Comparison of ENCODE assay signal across 8 cellular contexts in the genomic region with DNA sequence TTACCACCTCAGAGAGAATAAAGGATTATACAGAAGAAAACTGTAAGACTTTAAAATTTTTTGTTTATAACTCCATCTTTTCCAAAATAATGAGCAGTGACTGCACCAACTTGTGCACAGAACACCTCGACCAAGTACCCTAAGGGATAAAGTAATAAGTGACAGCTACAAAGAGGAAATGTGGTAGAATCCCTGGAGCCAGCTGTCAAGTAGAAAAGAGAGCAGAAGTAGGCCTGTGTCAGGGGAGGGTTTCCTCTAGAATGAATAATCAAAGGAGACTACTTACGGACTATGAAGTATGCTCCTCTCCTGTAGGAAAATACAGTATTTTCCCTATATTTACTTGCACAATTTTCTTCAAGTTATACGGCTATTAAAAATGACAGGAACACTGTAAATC. TPM values are rescaled to one million over a fixed set of nuclear protein-coding genes. Genes with fewer than 3 reads are reported as not detected.
DNase-seq lines count a peak whose midpoint lies in the region; ATAC-seq and TF ChIP-seq lines count a peak whose summit lies in the region.

No MANE protein-coding gene starts in this region.

- H3K79me2 ChIP-seq in DOHH2 (ENCODE audit: control insufficient read depth, low read length) = peaks cover 58% of the 10 kb centered on the region

- TF ChIP-seq CTCF in DOHH2 (IDR thresholded peaks at IDR 0.05; ENCODE audit: low read depth, low read length, poor library complexity, severe bottlenecking) (no peak), ovary (IDR thresholded peaks at IDR 0.05) (no peak)

- DNase-seq in NCI-H69 (lab: John Stamatoyannopoulos, UW) (peak; percentile 29), ovary (no peak), iPS-NIHi11 (ENCODE audit: low spot score) (no peak), midbrain (lab: John Stamatoyannopoulos, UW) (no peak)

- H3K9me3 ChIP-seq in DOHH2 (ENCODE audit: control insufficient read depth, insufficient read depth, low read length) (no peaks in the 10 kb centered on the region), ectodermal cell (ENCODE audit: control insufficient read depth, low read length) (no peaks in the 10 kb centered on the region), ovary (no peaks in the 10 kb centered on the region)

- intact Hi-C loops in ovary (cut with DNase I) = loop anchor here in 1 of 4 donors (5.0 kb wide), 1 partner anchor 127 kb away; a partner anchor contains a TSS

- H3F3A ChIP-seq in DOHH2 (ENCODE audit: control insufficient read depth, insufficient read depth) = no peaks in the 10 kb centered on the region

- H3K27me3 ChIP-seq in DOHH2 (ENCODE audit: control insufficient read depth, low read length) (no peaks in the 10 kb centered on the region), ectodermal cell (ENCODE audit: control insufficient read depth, insufficient read depth, low read length, poor library complexity, severe bottlenecking) (no peaks in the 10 kb centered on the region), ovary (no peaks in the 10 kb centered on the region)

- H3K27ac ChIP-seq in DOHH2 (ENCODE audit: low read depth, low read length) (no peak overlapping the region), ectodermal cell (ENCODE audit: insufficient read depth, low read depth, low read length, poor library complexity, severe bottlenecking) (no peak overlapping the region), ovary (no peak overlapping the region)

- TF ChIP-seq EP300 in ovary (IDR thresholded peaks at IDR 0.05) = no peak

- H4K20me1 ChIP-seq in DOHH2 (ENCODE audit: control insufficient read depth, insufficient read depth, low read depth, low read length) = peaks cover 16% of the 10 kb centered on the region; the same call in 1 of the 2 replicates

- TF ChIP-seq POLR2A in ovary (IDR thresholded peaks at IDR 0.05) = no peak

- H3K4me3 ChIP-seq in DOHH2 (ENCODE audit: low read length) (peak overlapping the region; percentile 82), ectodermal cell (ENCODE audit: insufficient read depth, low read depth, low read length) (peak overlapping the region; percentile 74), ovary (peak overlapping the region; percentile 65)

- H3K4me2 ChIP-seq in DOHH2 (ENCODE audit: low read length) = peak overlapping the region; percentile 74

- 63% methylated on average over 1 of the region's 3 CpGs; no CpG with 5 or more reads in 1 of the 2 experiments for WGBS in ectodermal cell, 2 experiments
- WGBS in ovary, 3 donors = 15 to 22% (median 21%) methylated on average over 3 of the region's 3 CpGs

- no peaks in the 10 kb centered on the region for H3K9me2 ChIP-seq in DOHH2 (replicated peaks; ENCODE audit: control insufficient read depth, low read length)

- peaks cover 20% of the 10 kb centered on the region for H3K4me1 ChIP-seq in DOHH2 (ENCODE audit: control insufficient read depth, low read length)
- H3K4me1 ChIP-seq in ectodermal cell (ENCODE audit: control insufficient read depth, insufficient read depth, low read length) = no peaks in the 10 kb centered on the region
- peaks cover 8% of the 10 kb centered on the region for H3K4me1 ChIP-seq in ovary (ENCODE audit: insufficient read depth)

- H3K36me3 ChIP-seq in DOHH2 (ENCODE audit: control insufficient read depth, low read length) = peaks cover 54% of the 10 kb centered on the region
- peaks cover 4% of the 10 kb centered on the region for H3K36me3 ChIP-seq in ectodermal cell (ENCODE audit: control insufficient read depth, insufficient read depth, low read length)
- H3K36me3 ChIP-seq in ovary = no peaks in the 10 kb centered on the region

- ATAC-seq in HG03520 (IDR thresholded peaks at IDR 0.05; ENCODE audit: unreplicated experiment) (no peak), GM21360 (IDR thresholded peaks at IDR 0.05; ENCODE audit: unreplicated experiment) (no peak)

RNA-seq across cellular contexts. Expression of a gene that starts 1.2 kb away (rescaled TPM):
- polyA plus RNA-seq in ectodermal cell (2013, experiment 1 of 4) = 115 TPM
- polyA plus RNA-seq in ectodermal cell (2013, experiment 2 of 4) = 130 TPM
- polyA plus RNA-seq in ectodermal cell (2013, experiment 3 of 4) = 88.6 TPM
- polyA plus RNA-seq in ectodermal cell (2013, experiment 4 of 4) = 89.0 TPM
- total RNA-seq in ovary = 100 to 1,000 TPM in 5 of 7 donors, 10 to 100 TPM in 2; 67.1 to 151 (median 112) TPM
- polyA plus RNA-seq in ovary = 10 to 100 TPM; 52.8 to 54.6 TPM

RNA-seq across cellular contexts. Expression of a gene that starts 23.7 kb away (rescaled TPM):
- polyA plus RNA-seq in ectodermal cell (2013, experiment 1 of 4) = 3.5 TPM
- polyA plus RNA-seq in ectodermal cell (2013, experiment 2 of 4) = 3.8 TPM
- 2.5 TPM for polyA plus RNA-seq in ectodermal cell (2013, experiment 3 of 4)
- 2.3 TPM for polyA plus RNA-seq in ectodermal cell (2013, experiment 4 of 4)
- total RNA-seq in ovary = 1 to 10 TPM in 2 of 7 donors, under 1 TPM in 5; 0.12 to 1.3 (median 0.27) TPM
- polyA plus RNA-seq in ovary = 1 to 10 TPM in 1 of 2 donors, under 1 TPM in 1; 0.62 to 1.7 TPM
